8 cellular contexts compared by ENCODE assay signal in genomic region chr3:160450846-160451245, GRCh38. TPM values are rescaled to one million over a fixed set of nuclear protein-coding genes. Genes with fewer than 3 reads are reported as not detected.
DNase-seq lines count a peak whose midpoint lies in the region; ATAC-seq, FAIRE-seq and TF ChIP-seq lines count a peak whose summit lies in the region.
"Had no signal": no experiment of that assay in that cellular context is flagged by ENCODE, and none has a peak within 500 bp of the region (broad histone marks: within the 10 kb centered on the region; RNA-seq: fewer than 3 reads in every experiment).

No MANE protein-coding gene starts in this region.

- intact Hi-C loops in right lobe of liver (cut with DNase I), result no loop called here

- peaks cover 11% of the 10 kb centered on the region for H3K79me1 ChIP-seq in trophoblast cell (ENCODE audit: low read length)

- no peak overlapping the region for H3K4ac ChIP-seq in trophoblast cell (ENCODE audit: low read depth, low read length)

- no peak overlapping the region for H2BK12ac ChIP-seq in trophoblast cell (ENCODE audit: low read length)

- H3K79me2 ChIP-seq in trophoblast cell (ENCODE audit: control insufficient read depth, insufficient read depth, low read length, poor library complexity), result peaks cover 9% of the 10 kb centered on the region

- H3K9me3 ChIP-seq in trophoblast cell (ENCODE audit: insufficient read depth, low read depth, low read length), result no peaks in the 10 kb centered on the region
- no peaks in the 10 kb centered on the region for H3K9me3 ChIP-seq in right lobe of liver

- H3K9ac ChIP-seq in trophoblast cell (ENCODE audit: low read length), result no peak overlapping the region

- H4K12ac ChIP-seq in trophoblast cell (ENCODE audit: low read depth, low read length), result no peak overlapping the region

- peak overlapping the region; percentile 30 for H4K91ac ChIP-seq in trophoblast cell (ENCODE audit: low read depth, low read length)

- H3K27me3 ChIP-seq in GM06990 (replicated peaks; ENCODE audit: control insufficient read depth, insufficient read depth, low read length) (no peaks in the 10 kb centered on the region), trophoblast cell (ENCODE audit: insufficient read depth, low read length) (no peaks in the 10 kb centered on the region), right lobe of liver (no peaks in the 10 kb centered on the region)

- H3K4me1 ChIP-seq in trophoblast cell (ENCODE audit: control insufficient read depth in 1 of 2, insufficient read depth in 2 of 2, low read length in 2 of 2), result peaks cover 7 to 10% of the 10 kb centered on the region in 2 experiments
- peaks cover 0 to 5% (median 0%) of the 10 kb centered on the region in 4 donors for H3K4me1 ChIP-seq in right lobe of liver

- H3K27ac ChIP-seq in trophoblast cell (ENCODE audit: low read depth, low read length), result peak overlapping the region; percentile 92
- H3K27ac ChIP-seq in right lobe of liver, result no peak overlapping the region

- no peak overlapping the region for H3K18ac ChIP-seq in trophoblast cell (ENCODE audit: low read length)

- H2BK120ac ChIP-seq in trophoblast cell (ENCODE audit: insufficient read depth, low read length, poor library complexity), result no peak overlapping the region

- WGBS in trophoblast cell (ENCODE audit: extremely low coverage, insufficient coverage, insufficient read length), result no CpG with 5 or more reads among the region's 3 CpGs
- 81% methylated on average over 3 of the region's 3 CpGs for WGBS in right lobe of liver (ENCODE audit: insufficient coverage, low coverage, low lambda C conversion rate, missing lambda C conversion rate)

- no peak for TF ChIP-seq POLR2A in right lobe of liver (IDR thresholded peaks at IDR 0.05)

- no peak for ATAC-seq in GM21390 (IDR thresholded peaks at IDR 0.05; ENCODE audit: unreplicated experiment)
- ATAC-seq in right lobe of liver, result no peak
- no peak for ATAC-seq in GM18909 (IDR thresholded peaks at IDR 0.05; ENCODE audit: poor library complexity, unreplicated experiment)

- no peak for DNase-seq in GM06990 (ENCODE audit: extremely low read depth, insufficient read length)
- peak; percentile 62 for DNase-seq in RCC 7860 (ENCODE audit: low spot score)
- DNase-seq in epithelial cell of proximal tubule (ENCODE audit: low read depth), result peak; percentile 75
- DNase-seq in trophoblast cell, result no peak
- no peak for DNase-seq in right lobe of liver
- DNase-seq: OCI-M1 had no signal

- TF ChIP-seq CTCF in GM06990 (IDR thresholded peaks at IDR 0.05; ENCODE audit: insufficient read depth, low read length, poor library complexity, severe bottlenecking) (no peak), epithelial cell of proximal tubule (conservative IDR thresholded peaks at IDR 0.05; ENCODE audit: low read depth, low read length) (no peak), right lobe of liver (IDR thresholded peaks at IDR 0.05) (no peak)

- H3K4me3 ChIP-seq in GM06990 (replicated peaks; ENCODE audit: low read depth, low read length) (peak overlapping the region; percentile 94), epithelial cell of proximal tubule (ENCODE audit: low read depth, low read length) (no peak overlapping the region), trophoblast cell (ENCODE audit: low read depth, low read length) (no peak overlapping the region), right lobe of liver (no peak overlapping the region)

- FAIRE-seq in RCC 7860 (lab: Jason Lieb, UNC), result peak; percentile 67

- no peak overlapping the region for H2AK5ac ChIP-seq in trophoblast cell (ENCODE audit: low read length)

- no peak overlapping the region for H2BK5ac ChIP-seq in trophoblast cell (ENCODE audit: low read depth, low read length, poor library complexity)

- H3K36me3 ChIP-seq in GM06990 (ENCODE audit: control insufficient read depth, insufficient read depth, low read length) (peaks cover 3% of the 10 kb centered on the region), trophoblast cell (ENCODE audit: control insufficient read depth in 1 of 2, insufficient read depth in 2 of 2, low read length in 2 of 2) (peaks cover 3% of the 10 kb centered on the region in 2 experiments), right lobe of liver (no peaks in the 10 kb centered on the region)

- H2AFZ ChIP-seq in trophoblast cell (ENCODE audit: insufficient read depth, low read length, poor library complexity), result no peak overlapping the region

- no peak overlapping the region for H3K14ac ChIP-seq in trophoblast cell (ENCODE audit: low read length)

- no peak overlapping the region for H4K8ac ChIP-seq in trophoblast cell (ENCODE audit: low read depth, low read length)

- no peak overlapping the region for H3K23ac ChIP-seq in trophoblast cell (ENCODE audit: low read length)

- H3K4me2 ChIP-seq in trophoblast cell (ENCODE audit: low read length), result peak overlapping the region; percentile 63

RNA-seq across cellular contexts. Expression of gene TRIM59, which starts 1.3 kb away (rescaled TPM):
- total RNA-seq in epithelial cell of proximal tubule (33.0 and 49.8 TPM in 2 replicates), right lobe of liver (under 1 TPM; 0.07 to 0.56 (median 0.31) TPM)
- polyA plus RNA-seq in trophoblast cell (2013), result 16.0 and 16.9 TPM in 2 replicates

RNA-seq across cellular contexts. Expression of gene SMC4, which starts 51.4 kb away (rescaled TPM):
- total RNA-seq in epithelial cell of proximal tubule, result 90.6 and 100 TPM in 2 replicates
- 170 and 173 TPM in 2 replicates for polyA plus RNA-seq in trophoblast cell (2013)
- total RNA-seq in right lobe of liver, result 10 to 100 TPM; 11.3 to 26.7 (median 18.1) TPM

RNA-seq across cellular contexts. Expression of gene IFT80, which starts 51.8 kb away (rescaled TPM):
- total RNA-seq in epithelial cell of proximal tubule (16.2 and 25.7 TPM in 2 replicates), right lobe of liver (10 to 100 TPM in 2 of 6 experiments, 1 to 10 TPM in 4; 6.7 to 13.7 (median 8.5) TPM)
- 11.9 and 12.0 TPM in 2 replicates for polyA plus RNA-seq in trophoblast cell (2013)

Comparison
In these comparisons a context has a peak if more than half of its experiments do, and no peak if none do; other contexts are left out.
1. DNase-seq: peak in RCC 7860 (single experiment) and epithelial cell of proximal tubule (single experiment); none in GM06990 (single experiment), trophoblast cell (0 of 2) and right lobe of liver (0 of 3).
2. RNA of gene TRIM59, which starts 1.3 kb away (total RNA-seq): 33.0 to 49.8 TPM in epithelial cell of proximal tubule; 0.07 to 0.56 TPM in right lobe of liver; every median in the first group is over 10 times any median in the second.